In the genomic region with DNA sequence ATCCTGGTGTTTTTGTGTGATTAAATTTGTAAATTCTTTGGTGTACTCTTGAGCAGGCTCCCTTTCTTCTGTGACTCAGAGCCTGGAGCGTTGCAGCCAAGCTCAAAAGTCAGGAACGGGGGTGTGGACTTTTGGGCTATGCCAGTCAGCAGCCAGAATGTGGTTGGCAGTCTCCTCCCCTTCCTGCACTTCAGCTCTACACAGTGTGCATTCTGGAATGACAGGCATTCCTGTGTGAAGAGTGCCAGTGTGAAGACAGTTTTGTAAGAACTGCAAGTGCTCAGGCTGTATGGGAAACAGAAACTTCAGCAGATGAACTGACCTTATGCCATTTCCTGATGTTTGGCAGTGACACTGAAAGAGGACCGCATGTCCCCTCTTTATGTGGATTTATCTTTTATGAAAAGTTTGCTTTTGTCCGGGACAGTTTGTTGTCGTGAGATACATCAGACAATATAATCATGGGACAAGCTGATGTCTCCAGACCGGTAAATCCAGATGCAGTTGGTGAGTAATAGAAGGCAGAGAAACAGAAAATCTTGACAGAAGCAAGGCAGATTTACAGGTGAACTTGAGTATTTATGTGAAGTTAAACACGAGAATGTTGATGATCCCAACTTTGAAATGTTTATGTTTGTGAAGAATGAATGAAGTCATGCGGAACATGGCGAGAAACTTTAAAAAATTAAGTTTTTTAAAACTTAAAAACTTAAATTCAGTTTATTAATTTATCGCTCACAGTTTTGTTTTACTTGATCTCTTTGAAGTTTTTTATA, we compare ENCODE assay signal across 8 cellular contexts.
DNase-seq lines count a peak whose midpoint lies in the region; ATAC-seq and TF ChIP-seq lines count a peak whose summit lies in the region.

No MANE protein-coding gene starts in this region.

- peaks cover 23% of the 10 kb centered on the region for H3K4me1 Mint-ChIP-seq in activated CD4-positive, alpha-beta T cell treated with anti-CD3 and anti-CD28 coated beads, Interleukin-2, amount 10 ng/mL, durations not matched to agents 24 days and 14 days
- H3K4me1 Mint-ChIP-seq in activated CD8-positive, alpha-beta T cell treated with anti-CD3 and anti-CD28 coated beads for 36 hours (ENCODE audit: low read depth): peaks cover 25% of the 10 kb centered on the region

- H3K27ac Mint-ChIP-seq in activated CD4-positive, alpha-beta T cell treated with anti-CD3 and anti-CD28 coated beads, Interleukin-2, amount 10 ng/mL, durations not matched to agents 24 days and 14 days: peak overlapping the region; percentile 43
- H3K27ac Mint-ChIP-seq in activated CD8-positive, alpha-beta T cell treated with anti-CD3 and anti-CD28 coated beads for 36 hours: peak overlapping the region; percentile 19

- H3K9me3 ChIP-seq in osteoblast (ENCODE audit: low read depth, low read length): no peaks in the 10 kb centered on the region

- H3K36me3 Mint-ChIP-seq in activated CD4-positive, alpha-beta T cell treated with anti-CD3 and anti-CD28 coated beads, Interleukin-2, amount 10 ng/mL, durations not matched to agents 24 days and 14 days (ENCODE audit: low read depth): peaks cover 2% of the 10 kb centered on the region
- H3K36me3 Mint-ChIP-seq in activated CD8-positive, alpha-beta T cell treated with anti-CD3 and anti-CD28 coated beads for 36 hours (ENCODE audit: low read depth): peaks cover 2% of the 10 kb centered on the region

- H3K27me3 ChIP-seq in osteoblast (ENCODE audit: insufficient read depth, low read length): no peaks in the 10 kb centered on the region

- no peaks in the 10 kb centered on the region for H3K9me3 Mint-ChIP-seq in activated CD4-positive, alpha-beta T cell treated with anti-CD3 and anti-CD28 coated beads, Interleukin-2, amount 10 ng/mL, durations not matched to agents 24 days and 14 days
- H3K9me3 Mint-ChIP-seq in activated CD8-positive, alpha-beta T cell treated with anti-CD3 and anti-CD28 coated beads for 36 hours: no peaks in the 10 kb centered on the region

- no peak for TF ChIP-seq CTCF in LNCaP clone FGC (IDR thresholded peaks at IDR 0.05; ENCODE audit: control insufficient read depth, extremely low read depth, insufficient read depth)
- TF ChIP-seq CTCF in activated CD8-positive, alpha-beta T cell treated with anti-CD3 and anti-CD28 coated beads for 36 hours (IDR thresholded peaks at IDR 0.05): no peak
- no peak for TF ChIP-seq CTCF in osteoblast (IDR thresholded peaks at IDR 0.05; ENCODE audit: extremely low read depth, low read depth, low read length)

- no peaks in the 10 kb centered on the region for H3K36me3 ChIP-seq in osteoblast (ENCODE audit: insufficient read depth, low read length)

- no peak overlapping the region for H2AFZ ChIP-seq in osteoblast (ENCODE audit: low read length)

- H3K4me3 Mint-ChIP-seq in activated CD4-positive, alpha-beta T cell treated with anti-CD3 and anti-CD28 coated beads, Interleukin-2, amount 10 ng/mL, durations not matched to agents 24 days and 14 days: peak overlapping the region; percentile 70
- H3K4me3 Mint-ChIP-seq in activated CD8-positive, alpha-beta T cell treated with anti-CD3 and anti-CD28 coated beads for 36 hours: peak overlapping the region; percentile 37

- intact Hi-C loops in activated CD4-positive, alpha-beta T cell treated with anti-CD3 and anti-CD28 coated beads, Interleukin-2, amount 10 ng/mL, durations not matched to agents 24 days and 14 days (cut with micrococcal nuclease): no loop called here
- intact Hi-C loops in activated CD8-positive, alpha-beta T cell treated with anti-CD3 and anti-CD28 coated beads for 36 hours (cut with micrococcal nuclease): no loop called here

- H3K4me2 ChIP-seq in osteoblast (ENCODE audit: insufficient read depth, low read length): peak overlapping the region; percentile 94

- H3K4me3 ChIP-seq in LNCaP clone FGC (ENCODE audit: low read depth, low read length) (peak overlapping the region; percentile 41), osteoblast (ENCODE audit: insufficient read depth, low read length) (peak overlapping the region; percentile 74)

- CTCF ChIA-PET in activated CD8-positive, alpha-beta T cell treated with anti-CD3 and anti-CD28 coated beads for 36 hours (lab: Charles Lee): interaction anchor here (1.0 kb wide), 1 partner anchor 28 kb away, joined by 5 read pairs; no protein-coding TSS in a partner anchor

- H3K79me2 ChIP-seq in osteoblast (ENCODE audit: insufficient read depth, low read length): peaks cover 25% of the 10 kb centered on the region

- no peaks in the 10 kb centered on the region for H4K20me1 ChIP-seq in osteoblast (ENCODE audit: insufficient read depth, low read length)

- POLR2A ChIA-PET in activated CD8-positive, alpha-beta T cell treated with anti-CD3 and anti-CD28 coated beads for 36 hours (lab: Charles Lee): interaction anchor here (0.7 to 1.1 kb wide), 4 partner anchors 9 to 143 kb away, joined by 3 to 4 read pairs (median 4); no protein-coding TSS in a partner anchor

- peak; percentile 66 for DNase-seq in activated CD4-positive, alpha-beta T cell treated with anti-CD3 and anti-CD28 coated beads, Interleukin-2, amount 10 ng/mL, durations not matched to agents 24 days and 14 days
- DNase-seq in activated CD4-positive, alpha-beta T cell treated with anti-CD3 and anti-CD28 coated beads for 4 hours: no peak
- DNase-seq in LNCaP clone FGC (ENCODE audit: low read depth) (peak; percentile 96), glomerular visceral epithelial cell (ENCODE audit: extremely low spot score) (peak; percentile 96), osteoblast (ENCODE audit: insufficient read length, low spot score, missing footprints) (peak; percentile 90), mesenteric fat pad (ENCODE audit: low spot score) (no peak)
- DNase-seq in activated CD8-positive, alpha-beta T cell treated with anti-CD3 and anti-CD28 coated beads for 36 hours: peak; percentile 5

- H3K4me1 ChIP-seq in osteoblast (ENCODE audit: insufficient read depth, low read length): peaks cover 32% of the 10 kb centered on the region

- H3K27me3 Mint-ChIP-seq in activated CD4-positive, alpha-beta T cell treated with anti-CD3 and anti-CD28 coated beads, Interleukin-2, amount 10 ng/mL, durations not matched to agents 24 days and 14 days: no peaks in the 10 kb centered on the region
- H3K27me3 Mint-ChIP-seq in activated CD8-positive, alpha-beta T cell treated with anti-CD3 and anti-CD28 coated beads for 36 hours: no peaks in the 10 kb centered on the region

- peak; percentile 47 for ATAC-seq in activated CD8-positive, alpha-beta T cell treated with anti-CD3 and anti-CD28 coated beads for 36 hours
- no peak for ATAC-seq in HG03521 (IDR thresholded peaks at IDR 0.05; ENCODE audit: unreplicated experiment)

- peak overlapping the region; percentile 79 for H3K27ac ChIP-seq in osteoblast (ENCODE audit: low read depth, low read length)

Comparison
In these comparisons a context has a peak if more than half of its experiments do, and no peak if none do; other contexts are left out.
1. DNase-seq: peak in activated CD4-positive, alpha-beta T cell treated with anti-CD3 and anti-CD28 coated beads, Interleukin-2, amount 10 ng/mL, durations not matched to agents 24 days and 14 days (single experiment), LNCaP clone FGC (single experiment), activated CD8-positive, alpha-beta T cell treated with anti-CD3 and anti-CD28 coated beads for 36 hours (single experiment), glomerular visceral epithelial cell (single experiment) and osteoblast (single experiment); none in activated CD4-positive, alpha-beta T cell treated with anti-CD3 and anti-CD28 coated beads for 4 hours (0 of 2) and mesenteric fat pad (single experiment).